ENCODE assay signal across 25 cellular contexts in the genomic region with DNA sequence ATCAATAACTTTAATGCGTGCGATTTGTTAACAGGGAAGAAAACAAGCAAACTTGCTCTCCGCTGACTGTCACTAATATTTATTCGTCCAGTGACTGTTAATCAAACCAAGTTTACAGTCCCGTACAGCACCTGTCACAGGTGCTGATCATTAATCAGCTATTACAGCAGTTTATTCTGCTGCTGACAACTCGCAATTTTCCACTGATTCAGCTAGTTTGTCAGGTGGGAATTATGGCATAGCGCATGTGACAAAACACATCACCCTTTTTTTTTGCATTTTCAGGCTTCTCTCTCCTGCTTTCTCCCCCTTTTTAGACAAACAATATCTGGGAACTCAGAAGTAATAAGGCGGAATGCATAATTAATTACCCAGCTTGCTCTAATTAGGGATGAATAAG.
DNase-seq lines count a peak whose midpoint lies in the region; ATAC-seq and TF ChIP-seq lines count a peak whose summit lies in the region.
"Had no signal": no experiment of that assay in that cellular context is flagged by ENCODE, and none has a peak within 500 bp of the region (broad histone marks: within the 10 kb centered on the region; RNA-seq: fewer than 3 reads in every experiment).

No MANE protein-coding gene starts in this region.

- H4K91ac ChIP-seq in mesenchymal stem cell (ENCODE audit: low read length) = no peak overlapping the region

- no peak overlapping the region for H2BK12ac ChIP-seq in mesenchymal stem cell (ENCODE audit: low read length in 2 of 2)

- no peak overlapping the region; the same call in 1 of the 2 replicates for H3K9ac ChIP-seq in OCI-LY1 (ENCODE audit: low read length)
- H3K9ac ChIP-seq in neural cell (ENCODE audit: low read length) = no peak overlapping the region
- no peak overlapping the region for H3K9ac ChIP-seq in mesenchymal stem cell (ENCODE audit: low read length)

- intact Hi-C loops in CD8-positive, alpha-beta T cell (cut with DNase I, micrococcal nuclease) = no loop called here

- CTCF ChIA-PET in CD8-positive, alpha-beta T cell (lab: Charles Lee) = no interaction called here

- no peaks in the 10 kb centered on the region for H4K20me1 ChIP-seq in OCI-LY1 (ENCODE audit: insufficient read depth, low read length)
- no peaks in the 10 kb centered on the region for H4K20me1 ChIP-seq in neural cell (ENCODE audit: insufficient read depth)

- TF ChIP-seq EP300 in neural cell (conservative IDR thresholded peaks at IDR 0.05; ENCODE audit: poor library complexity, severe bottlenecking) = peak; percentile 83

- POLR2A ChIA-PET in CD8-positive, alpha-beta T cell (lab: Charles Lee) = no interaction called here

- H3F3A ChIP-seq in OCI-LY1 (ENCODE audit: insufficient read depth, low read length) = no peaks in the 10 kb centered on the region
- H3F3A ChIP-seq in neural cell (ENCODE audit: insufficient read depth, low read length, poor library complexity, severe bottlenecking) = no peaks in the 10 kb centered on the region

- 75% methylated on average over 7 of the region's 8 CpGs for WGBS in mesenchymal stem cell

- no peak for ATAC-seq in CD8-positive, alpha-beta T cell
- ATAC-seq: HCT116, SK-N-SH treated with all-trans-retinoic acid at 6 μM for 48 hours had no signal

- peak overlapping the region; percentile 6; the same call in 1 of the 2 replicates for H3K4me2 ChIP-seq in OCI-LY1 (ENCODE audit: low read length)
- H3K4me2 ChIP-seq in neural cell (ENCODE audit: low read length) = peak overlapping the region; percentile 7
- no peak overlapping the region for H3K4me2 ChIP-seq in mesenchymal stem cell (ENCODE audit: low read length, poor library complexity, severe bottlenecking)

- peak overlapping the region; percentile 22 for H3K27ac ChIP-seq in OCI-LY1 (ENCODE audit: low read depth, low read length, poor library complexity, severe bottlenecking)
- no peak overlapping the region for H3K27ac ChIP-seq in neural cell (ENCODE audit: low read length)
- no peak overlapping the region for H3K27ac ChIP-seq in mesenchymal stem cell (ENCODE audit: low read length, poor library complexity, severe bottlenecking)
- no peak overlapping the region for H3K27ac ChIP-seq in CD8-positive, alpha-beta T cell (ENCODE audit: low read depth, low read length)

- H3K9me3 ChIP-seq in OCI-LY1 (ENCODE audit: low read length) (no peaks in the 10 kb centered on the region), neural cell (ENCODE audit: low read length) (no peaks in the 10 kb centered on the region), mesenchymal stem cell (ENCODE audit: control insufficient read depth, low read length) (no peaks in the 10 kb centered on the region)
- no peaks in the 10 kb centered on the region for H3K9me3 ChIP-seq in CD8-positive, alpha-beta T cell (ENCODE audit: low read length)
- H3K9me3 ChIP-seq: MG63 had no signal

- no peak overlapping the region for H2BK120ac ChIP-seq in mesenchymal stem cell (ENCODE audit: low read depth, low read length)

- no peak overlapping the region for H3K23ac ChIP-seq in mesenchymal stem cell (ENCODE audit: low read length in 2 of 2)

- TF ChIP-seq CTCF in OCI-LY1 (IDR thresholded peaks at IDR 0.05; ENCODE audit: low read length) = no peak
- TF ChIP-seq CTCF in neural cell (IDR thresholded peaks at IDR 0.05; ENCODE audit: poor library complexity, severe bottlenecking) = no peak
- TF ChIP-seq CTCF in CD8-positive, alpha-beta T cell (IDR thresholded peaks at IDR 0.05) = no peak

- H3K4me3 Mint-ChIP-seq in CD8-positive, alpha-beta T cell = no peak overlapping the region
- H3K4me3 Mint-ChIP-seq: CD14-positive monocyte, IgD-negative memory B cell had no signal

- no peak for TF ChIP-seq RAD21 in neural cell (conservative IDR thresholded peaks at IDR 0.05)

- H2AK5ac ChIP-seq in mesenchymal stem cell (ENCODE audit: low read length, severe bottlenecking) = no peak overlapping the region

- H3K36me3 ChIP-seq in OCI-LY1 (ENCODE audit: insufficient read depth, low read length) = no peaks in the 10 kb centered on the region
- no peaks in the 10 kb centered on the region for H3K36me3 ChIP-seq in neural cell (ENCODE audit: insufficient read depth, low read length)
- H3K36me3 ChIP-seq in mesenchymal stem cell (ENCODE audit: control insufficient read depth in 1 of 2, insufficient read depth in 2 of 2, low read depth in 1 of 2, low read length in 2 of 2) = no peaks in the 10 kb centered on the region
- H3K36me3 ChIP-seq in CD8-positive, alpha-beta T cell (ENCODE audit: insufficient read depth, low read length) = no peaks in the 10 kb centered on the region
- H3K36me3 ChIP-seq: MG63 had no signal

- H3K4me1 ChIP-seq in OCI-LY1 (ENCODE audit: insufficient read depth, low read length, severe bottlenecking) (peaks cover 76% of the 10 kb centered on the region), mesenchymal stem cell (ENCODE audit: control insufficient read depth, insufficient read depth, low read depth, low read length) (no peaks in the 10 kb centered on the region)
- H3K4me1 ChIP-seq in CD8-positive, alpha-beta T cell (ENCODE audit: insufficient read depth, low read length) = no peaks in the 10 kb centered on the region

- H2BK5ac ChIP-seq in mesenchymal stem cell (ENCODE audit: low read depth, low read length, poor library complexity, severe bottlenecking) = no peak overlapping the region

- H3K18ac ChIP-seq in mesenchymal stem cell (ENCODE audit: low read depth in 1 of 2, low read length in 2 of 2) = no peak overlapping the region

- H3K14ac ChIP-seq in mesenchymal stem cell (ENCODE audit: low read length in 2 of 2) = no peak overlapping the region

- H3K36me3 Mint-ChIP-seq in CD8-positive, alpha-beta T cell = no peaks in the 10 kb centered on the region
- H3K36me3 Mint-ChIP-seq: CD14-positive monocyte, IgD-negative memory B cell had no signal

- no peaks in the 10 kb centered on the region for H3K4me1 Mint-ChIP-seq in CD8-positive, alpha-beta T cell (ENCODE audit: low read depth)
- H3K4me1 Mint-ChIP-seq: CD14-positive monocyte, IgD-negative memory B cell had no signal

- H3K9me2 ChIP-seq in OCI-LY1 (ENCODE audit: low read depth, low read length) (no peaks in the 10 kb centered on the region), neural cell (ENCODE audit: insufficient read depth, low read length) (no peaks in the 10 kb centered on the region)

- no peak overlapping the region for H2BK15ac ChIP-seq in mesenchymal stem cell (ENCODE audit: low read depth, poor library complexity, severe bottlenecking)

- H3K79me2 ChIP-seq in OCI-LY1 (ENCODE audit: insufficient read depth, low read length) (no peaks in the 10 kb centered on the region), neural cell (replicated peaks; ENCODE audit: insufficient read depth, low read length) (peaks cover 6% of the 10 kb centered on the region)

- H3K27me3 Mint-ChIP-seq in CD8-positive, alpha-beta T cell (ENCODE audit: low read depth) = no peaks in the 10 kb centered on the region
- H3K27me3 Mint-ChIP-seq: IgD-negative memory B cell had no signal

- no peak overlapping the region for H3K27ac Mint-ChIP-seq in CD8-positive, alpha-beta T cell
- H3K27ac Mint-ChIP-seq: CD14-positive monocyte, IgD-negative memory B cell had no signal

- H3K4me3 ChIP-seq in OCI-LY1 (ENCODE audit: low read depth, low read length, poor library complexity, severe bottlenecking) = no peak overlapping the region
- H3K4me3 ChIP-seq in neural cell (ENCODE audit: low read length) = peak overlapping the region; percentile 28
- H3K4me3 ChIP-seq in mesenchymal stem cell (ENCODE audit: insufficient read depth in 1 of 2, low read depth in 1 of 2, low read length in 2 of 2) = no peak overlapping the region
- H3K4me3 ChIP-seq in CD8-positive, alpha-beta T cell (ENCODE audit: low read depth, low read length) = no peak overlapping the region
- H3K4me3 ChIP-seq: MG63 had no signal

- H3K4ac ChIP-seq in mesenchymal stem cell (ENCODE audit: low read depth in 1 of 2, low read length in 2 of 2) = no peak overlapping the region

- H3K9me3 Mint-ChIP-seq in CD8-positive, alpha-beta T cell = peaks cover 9% of the 10 kb centered on the region
- H3K9me3 Mint-ChIP-seq: IgD-negative memory B cell had no signal

- H3K79me1 ChIP-seq in mesenchymal stem cell (replicated peaks; ENCODE audit: low read length, poor library complexity, severe bottlenecking) = no peaks in the 10 kb centered on the region

- DNase-seq in NCI-H1417 (lab: John Stamatoyannopoulos, UW) (peak in 2 of 3 experiments; percentile 88 to 99), NCI-H1930 (lab: John Stamatoyannopoulos, UW) (peak; percentile 74), islet precursor cell (no peak), mesenchymal stem cell (no peak), mucosa of gallbladder (ENCODE audit: low spot score) (no peak)
- DNase-seq in CD8-positive, alpha-beta T cell = no peak
- DNase-seq: AML-193, DMS 273 treated with DMSO at 0.1 percent for 48 hours, GDM1, GOT3, Kasumi-1, MG63, NCI-H1048, NCI-H187, NCI-H524 treated with DMSO at 0.1 percent for 48 hours, OCI-M1, SIG-M5, T-helper 1 cell, T-helper 9 cell had no signal

- no peak overlapping the region for H4K8ac ChIP-seq in mesenchymal stem cell (ENCODE audit: low read length)

- H2AFZ ChIP-seq in OCI-LY1 (ENCODE audit: low read length) (no peak overlapping the region), neural cell (ENCODE audit: low read depth, low read length) (no peak overlapping the region), mesenchymal stem cell (ENCODE audit: low read depth, low read length) (no peak overlapping the region)

- H3K27me3 ChIP-seq in OCI-LY1 (ENCODE audit: insufficient read depth, low read length) = no peaks in the 10 kb centered on the region
- H3K27me3 ChIP-seq in neural cell (ENCODE audit: insufficient read depth, low read depth, low read length) = peaks cover 5% of the 10 kb centered on the region
- H3K27me3 ChIP-seq in mesenchymal stem cell (ENCODE audit: control insufficient read depth in 1 of 2, insufficient read depth in 1 of 2, low read length in 2 of 2) = no peaks in the 10 kb centered on the region
- H3K27me3 ChIP-seq in CD8-positive, alpha-beta T cell (ENCODE audit: insufficient read depth, low read length) = no peaks in the 10 kb centered on the region

TF ChIP-seq in neural cell, 6 proteins besides CTCF, POLR2A, EP300 and RAD21 (continues in another document):
- no peak for TF ChIP-seq MXI1 (conservative IDR thresholded peaks at IDR 0.05; ENCODE audit: poor library complexity, severe bottlenecking)
- peak; percentile 87 for TF ChIP-seq POLR2AphosphoS5 (IDR thresholded peaks at IDR 0.05)
- TF ChIP-seq TAF1 (IDR thresholded peaks at IDR 0.05; ENCODE audit: low read depth) = no peak

Comparison
In these comparisons a context has a peak if more than half of its experiments do, and no peak if none do; other contexts are left out.
1. DNase-seq: peak in NCI-H1417 (2 of 3) and NCI-H1930 (2 of 2); none in islet precursor cell (single experiment), mesenchymal stem cell (single experiment), CD8-positive, alpha-beta T cell (0 of 7) and mucosa of gallbladder (single experiment).